1 cellular context compared by ENCODE assay signal in genomic region chr3:57150097-57150496, GRCh38.
TF ChIP-seq lines count a peak whose summit lies in the region.

No MANE protein-coding gene starts in this region.

TF ChIP-seq in GM23338, 12 proteins besides CTCF, POLR2A, EP300 and RAD21:
- TF ChIP-seq EZH2phosphoT487 (IDR thresholded peaks at IDR 0.05; ENCODE audit: unreplicated experiment) (no peak), POLR2AphosphoS5 (IDR thresholded peaks at IDR 0.05; ENCODE audit: low read depth) (no peak)
TF ChIP-seq in GM23338: peak in this region for 0.
